ENCODE assay signal across 23 cellular contexts in genomic region chr18:31044926-31045325, GRCh38. TPM values are rescaled to one million over a fixed set of nuclear protein-coding genes. Genes with fewer than 3 reads are reported as not detected.
DNase-seq lines count a peak whose midpoint lies in the region; FAIRE-seq and TF ChIP-seq lines count a peak whose summit lies in the region.
"Had no signal": no experiment of that assay in that cellular context is flagged by ENCODE, and none has a peak within 500 bp of the region (broad histone marks: within the 10 kb centered on the region; RNA-seq: fewer than 3 reads in every experiment).

No MANE protein-coding gene starts in this region.

- DNase-seq in amniotic epithelial cell (ENCODE audit: low read depth) (peak; percentile 79), epithelial cell of esophagus (ENCODE audit: low read depth) (peak; percentile 49), ascending aorta (ENCODE audit: low spot score in 2 of 2) (no peak)
- no peak for DNase-seq in activated T-cell treated with anti-CD3 and anti-CD28 coated beads, Interleukin-2, amount 50 U/mL, for 24 hours
- DNase-seq in activated CD4-positive, alpha-beta T cell treated with anti-CD3 and anti-CD28 coated beads, Interleukin-2, amount 10 ng/mL, durations not matched to agents 24 days and 14 days, result no peak
- DNase-seq: AML-193; CD4-positive, alpha-beta T cell; H9; NCI-H1048; NCI-H1417; NCI-H1694; NCI-H2029 treated with DMSO at 0.1 percent for 48 hours; NCI-H2227 treated with DMSO at 0.1 percent for 48 hours; NCI-H526 treated with DMSO at 0.1 percent for 48 hours; SIG-M5 had no signal

- no peaks in the 10 kb centered on the region for H3K36me3 Mint-ChIP-seq in nephron (ENCODE audit: low read depth)
- peaks cover 3% of the 10 kb centered on the region for H3K36me3 Mint-ChIP-seq in activated T-cell treated with anti-CD3 and anti-CD28 coated beads, Interleukin-2, amount 50 U/mL, for 24 hours (ENCODE audit: low read depth)
- H3K36me3 Mint-ChIP-seq in activated CD4-positive, alpha-beta T cell treated with anti-CD3 and anti-CD28 coated beads, Interleukin-2, amount 10 ng/mL, durations not matched to agents 24 days and 14 days (ENCODE audit: low read depth), result peaks cover 3% of the 10 kb centered on the region

- H3K27ac ChIP-seq in ascending aorta, result no peak overlapping the region
- H3K27ac ChIP-seq: A549; BLaER1 treated with 17β-estradiol and CSF1 and Interleukin-3, amounts not matched to agents 10 nM and 100 nM; HL-60; SK-N-MC had no signal

- intact Hi-C loops in ascending aorta (cut with DNase I), result no loop called here
- intact Hi-C loops in activated CD4-positive, alpha-beta T cell treated with anti-CD3 and anti-CD28 coated beads, Interleukin-2, amount 10 ng/mL, durations not matched to agents 24 days and 14 days (cut with micrococcal nuclease), result no loop called here

- no peaks in the 10 kb centered on the region for H3K36me3 ChIP-seq in ascending aorta
- H3K36me3 ChIP-seq: BLaER1 treated with 17β-estradiol and CSF1 and Interleukin-3, amounts not matched to agents 10 nM and 100 nM had no signal

- TF ChIP-seq CTCF in epithelial cell of esophagus (IDR thresholded peaks at IDR 0.05; ENCODE audit: insufficient read depth, low read depth, low read length, missing control alignments) (no peak), nephron (IDR thresholded peaks at IDR 0.05; ENCODE audit: unreplicated experiment in 3 of 3) (no peak), ascending aorta (IDR thresholded peaks at IDR 0.05) (no peak)

- peak; percentile 36 for FAIRE-seq in G401.6 (lab: Jason Lieb, UNC)
- FAIRE-seq: A549 had no signal

- peaks cover 27% of the 10 kb centered on the region for H3K4me1 Mint-ChIP-seq in nephron
- peaks cover 3% of the 10 kb centered on the region for H3K4me1 Mint-ChIP-seq in activated T-cell treated with anti-CD3 and anti-CD28 coated beads, Interleukin-2, amount 50 U/mL, for 24 hours (ENCODE audit: low read depth)
- H3K4me1 Mint-ChIP-seq in activated CD4-positive, alpha-beta T cell treated with anti-CD3 and anti-CD28 coated beads, Interleukin-2, amount 10 ng/mL, durations not matched to agents 24 days and 14 days, result no peaks in the 10 kb centered on the region

- H3K4me3 ChIP-seq in epithelial cell of esophagus (ENCODE audit: low read length), result no peak overlapping the region
- H3K4me3 ChIP-seq in ascending aorta, result no peak overlapping the region
- H3K4me3 ChIP-seq: A549; BLaER1 treated with 17β-estradiol and CSF1 and Interleukin-3, amounts not matched to agents 10 nM and 100 nM; GM23338; SK-N-MC had no signal

- no peaks in the 10 kb centered on the region for H3K4me1 ChIP-seq in ascending aorta
- H3K4me1 ChIP-seq: A549; BLaER1 treated with 17β-estradiol and CSF1 and Interleukin-3, amounts not matched to agents 10 nM and 100 nM had no signal

- H3K27me3 Mint-ChIP-seq in nephron (ENCODE audit: low read depth), result peaks cover 71% of the 10 kb centered on the region
- H3K27me3 Mint-ChIP-seq in activated T-cell treated with anti-CD3 and anti-CD28 coated beads, Interleukin-2, amount 50 U/mL, for 24 hours, result peaks cover 39% of the 10 kb centered on the region
- peaks cover 36% of the 10 kb centered on the region for H3K27me3 Mint-ChIP-seq in activated CD4-positive, alpha-beta T cell treated with anti-CD3 and anti-CD28 coated beads, Interleukin-2, amount 10 ng/mL, durations not matched to agents 24 days and 14 days

- H3K9me3 ChIP-seq in ascending aorta, result no peaks in the 10 kb centered on the region
- H3K9me3 ChIP-seq: A549 had no signal

- H3K9me3 Mint-ChIP-seq in nephron, result peaks cover 6% of the 10 kb centered on the region
- peaks cover 4% of the 10 kb centered on the region for H3K9me3 Mint-ChIP-seq in activated T-cell treated with anti-CD3 and anti-CD28 coated beads, Interleukin-2, amount 50 U/mL, for 24 hours
- H3K9me3 Mint-ChIP-seq in activated CD4-positive, alpha-beta T cell treated with anti-CD3 and anti-CD28 coated beads, Interleukin-2, amount 10 ng/mL, durations not matched to agents 24 days and 14 days, result peaks cover 8% of the 10 kb centered on the region
- H3K9me3 Mint-ChIP-seq: GM23338 had no signal

- H3K4me3 Mint-ChIP-seq in nephron, result peak overlapping the region in 2 of 3 experiments; percentile 31 to 62
- H3K4me3 Mint-ChIP-seq in activated T-cell treated with anti-CD3 and anti-CD28 coated beads, Interleukin-2, amount 50 U/mL, for 24 hours, result no peak overlapping the region
- H3K4me3 Mint-ChIP-seq in activated CD4-positive, alpha-beta T cell treated with anti-CD3 and anti-CD28 coated beads, Interleukin-2, amount 10 ng/mL, durations not matched to agents 24 days and 14 days, result no peak overlapping the region
- H3K4me3 Mint-ChIP-seq: CD4-positive, alpha-beta T cell; GM23338; H9 had no signal

- H3K27me3 ChIP-seq in ascending aorta, result peaks cover 11% of the 10 kb centered on the region
- H3K27me3 ChIP-seq: BLaER1 treated with 17β-estradiol and CSF1 and Interleukin-3, amounts not matched to agents 10 nM and 100 nM had no signal

- H3K27ac Mint-ChIP-seq in nephron, result no peak overlapping the region
- H3K27ac Mint-ChIP-seq in activated T-cell treated with anti-CD3 and anti-CD28 coated beads, Interleukin-2, amount 50 U/mL, for 24 hours, result no peak overlapping the region
- H3K27ac Mint-ChIP-seq in activated CD4-positive, alpha-beta T cell treated with anti-CD3 and anti-CD28 coated beads, Interleukin-2, amount 10 ng/mL, durations not matched to agents 24 days and 14 days, result no peak overlapping the region
- H3K27ac Mint-ChIP-seq: CD4-positive, alpha-beta T cell; GM23338; H9 had no signal

RNA-seq across cellular contexts. Expression of gene DSC3, which starts 2.4 kb away (rescaled TPM):
- total RNA-seq in ascending aorta, result 0.85 TPM
- not detected in 2 replicates for total RNA-seq in activated CD4-positive, alpha-beta T cell treated with anti-CD3 and anti-CD28 coated beads, Interleukin-2, amount 10 ng/mL, durations not matched to agents 24 days and 14 days
- total RNA-seq: CD4-positive, alpha-beta T cell; G401 had no signal

RNA-seq across cellular contexts. Expression of gene DSC2, which starts 57.3 kb away (rescaled TPM):
- 4.4 TPM for total RNA-seq in ascending aorta
- total RNA-seq in activated CD4-positive, alpha-beta T cell treated with anti-CD3 and anti-CD28 coated beads, Interleukin-2, amount 10 ng/mL, durations not matched to agents 24 days and 14 days, result not detected in 2 replicates
- total RNA-seq: CD4-positive, alpha-beta T cell; G401 had no signal

Comparison
In these comparisons a context has a peak if more than half of its experiments do, and no peak if none do; other contexts are left out.
1. DNase-seq: peak in amniotic epithelial cell (single experiment) and epithelial cell of esophagus (single experiment); none in activated T-cell treated with anti-CD3 and anti-CD28 coated beads, Interleukin-2, amount 50 U/mL, for 24 hours (single experiment), ascending aorta (0 of 2) and activated CD4-positive, alpha-beta T cell treated with anti-CD3 and anti-CD28 coated beads, Interleukin-2, amount 10 ng/mL, durations not matched to agents 24 days and 14 days (single experiment).
2. H3K4me3 Mint-ChIP-seq: peak in nephron (2 of 3); none in activated T-cell treated with anti-CD3 and anti-CD28 coated beads, Interleukin-2, amount 50 U/mL, for 24 hours (single experiment) and activated CD4-positive, alpha-beta T cell treated with anti-CD3 and anti-CD28 coated beads, Interleukin-2, amount 10 ng/mL, durations not matched to agents 24 days and 14 days (single experiment).